Comparison of ENCODE assay signal across 17 cellular contexts in genomic region chr11:134432776-134433175, GRCh38. TPM values are rescaled to one million over a fixed set of nuclear protein-coding genes. Genes with fewer than 3 reads are reported as not detected.
A peak's percentile ranks its signal among the peaks of the same experiment; 100 is the strongest.
DNase-seq lines count a peak whose midpoint lies in the region; ATAC-seq and TF ChIP-seq lines count a peak whose summit lies in the region.
"Had no signal": no experiment of that assay in that cellular context is flagged by ENCODE, and none has a peak within 500 bp of the region (broad histone marks: within the 10 kb centered on the region; RNA-seq: fewer than 3 reads in every experiment).

No MANE protein-coding gene starts in this region.

- no peaks in the 10 kb centered on the region for H3K27me3 ChIP-seq in dorsolateral prefrontal cortex
- peaks cover 4 to 14% (median 4%) of the 10 kb centered on the region in 3 donors for H3K27me3 ChIP-seq in gastrocnemius medialis

- no peak for TF ChIP-seq CTCF in dorsolateral prefrontal cortex (IDR thresholded peaks at IDR 0.05 in 54 of 56, conservative IDR thresholded peaks at IDR 0.05 in 2 of 56; ENCODE audit: low read depth in 1 of 56, partially characterized antibody in 56 of 56)
- TF ChIP-seq CTCF in gastrocnemius medialis (IDR thresholded peaks at IDR 0.05 in 4 of 5, conservative IDR thresholded peaks at IDR 0.05 in 1 of 5): no peak

- no peak for ATAC-seq in gastrocnemius medialis
- ATAC-seq: GM23338 had no signal

- no peaks in the 10 kb centered on the region for H3K4me1 ChIP-seq in gastrocnemius medialis
- H3K4me1 ChIP-seq: HAP-1 had no signal

- in situ Hi-C loops in gastrocnemius medialis (cut with MboI; ENCODE audit: low sequenced_read_pairs in 4 of 4): no loop called here

- no peaks in the 10 kb centered on the region for H3K9me3 ChIP-seq in gastrocnemius medialis
- H3K9me3 ChIP-seq: HAP-1 had no signal

- H3K27ac ChIP-seq in dorsolateral prefrontal cortex (peak overlapping the region in 48 of 59 donors; percentile 3 to 82 (median 49)), gastrocnemius medialis (no peak overlapping the region)

- intact Hi-C loops in dorsolateral prefrontal cortex (cut with DNase I): no loop called here
- intact Hi-C loops in gastrocnemius medialis (cut with DNase I; ENCODE audit: low total_unique reads): no loop called here

- no peaks in the 10 kb centered on the region for H3K36me3 ChIP-seq in gastrocnemius medialis
- H3K36me3 ChIP-seq: HAP-1 had no signal

- no peak for TF ChIP-seq POLR2A in gastrocnemius medialis (IDR thresholded peaks at IDR 0.05)

- no peak for DNase-seq in dorsolateral prefrontal cortex
- peak; percentile 40 for DNase-seq in medulla oblongata (ENCODE audit: extremely low spot score)
- DNase-seq in superior temporal gyrus (ENCODE audit: extremely low spot score): peak; percentile 44
- DNase-seq in stimulated activated CD4-positive, alpha-beta T cell treated with anti-CD3 and anti-CD28 coated beads, Interleukin-4, amount 100 ng/mL, for 24 hours: no peak
- no peak for DNase-seq in gastrocnemius medialis
- no peak for DNase-seq in NCI-H82 treated with DMSO at 0.1 percent for 48 hours (lab: John Stamatoyannopoulos, UW; ENCODE audit: unreplicated experiment)
- DNase-seq: C1 segment of cervical spinal cord; Calu3; CD4-positive, alpha-beta memory T cell; COR-L47; DMS53; DMS79 treated with DMSO at 0.1 percent for 48 hours; GF-D8; HFFc6 had no signal

- H3K4me3 ChIP-seq in dorsolateral prefrontal cortex (peak overlapping the region in 2 of 59 donors; percentile 1 to 9), gastrocnemius medialis (no peak overlapping the region)
- H3K4me3 ChIP-seq: GM23338, HAP-1 had no signal

RNA-seq across cellular contexts. Expression of gene B3GAT1, which starts 20.7 kb away (rescaled TPM):
- 100 to 1,000 TPM; 204 to 380 (median 266) TPM for total RNA-seq in dorsolateral prefrontal cortex
- total RNA-seq in gastrocnemius medialis: under 1 TPM in 1 of 4 donors, not detected in 3; 0.10 TPM
- total RNA-seq: G401, HFFc6 had no signal

Comparison
In these comparisons a context has a peak if more than half of its experiments do, and no peak if none do; other contexts are left out.
1. DNase-seq: peak in medulla oblongata (single experiment) and superior temporal gyrus (single experiment); none in dorsolateral prefrontal cortex (0 of 10), stimulated activated CD4-positive, alpha-beta T cell treated with anti-CD3 and anti-CD28 coated beads, Interleukin-4, amount 100 ng/mL, for 24 hours (single experiment), gastrocnemius medialis (0 of 2) and NCI-H82 treated with DMSO at 0.1 percent for 48 hours (single experiment).
2. H3K27ac ChIP-seq: peak in dorsolateral prefrontal cortex (48 of 59); none in gastrocnemius medialis (0 of 4).
3. RNA of gene B3GAT1, which starts 20.7 kb away (total RNA-seq): 204 to 380 TPM in dorsolateral prefrontal cortex; 0.10 TPM in gastrocnemius medialis; every median in the first group is over 100 times any median in the second.